In genomic region chrX:21194526-21194925, GRCh38 we compare ENCODE assay signal across 8 cellular contexts.
"Had no signal": no experiment of that assay in that cellular context is flagged by ENCODE, and none has a peak within 500 bp of the region (broad histone marks: within the 10 kb centered on the region; RNA-seq: fewer than 3 reads in every experiment).

No MANE protein-coding gene starts in this region.

- FAIRE-seq: G401.6, GM12878, GM12891, GM12892, GM18507, GM19239 had no signal

- H3K4me3 ChIP-seq: GM12878 had no signal

- ATAC-seq: GM12878 had no signal

- DNase-seq: GDM1, GF-D8 had no signal
